Comparison of ENCODE assay signal across 2 cellular contexts in genomic region chr1:20673626-20674025, GRCh38.
A peak's percentile ranks its signal among the peaks of the same experiment; 100 is the strongest.
TF ChIP-seq lines count a peak whose summit lies in the region.

No MANE protein-coding gene starts in this region.

TF ChIP-seq in GM12878, 131 proteins besides CTCF, POLR2A, EP300 and RAD21:
- 0 out of 2 replicates have a peak, but pooled peaks have one; percentile 7 for TF ChIP-seq RUNX3 (IDR thresholded peaks at IDR 0.05; ENCODE audit: low read length)
- peak; percentile 30; the same call in 1 of the 2 replicates for TF ChIP-seq JUNB (IDR thresholded peaks at IDR 0.05)

TF ChIP-seq in K562, 482 proteins besides CTCF, POLR2A, EP300 and RAD21:
- TF ChIP-seq ZNF121 (CRISPR knock-in tag; conservative IDR thresholded peaks at IDR 0.05), result peak; percentile 57; the same call in 1 of the 2 replicates
